ENCODE assay signal across 21 cellular contexts in the genomic region with DNA sequence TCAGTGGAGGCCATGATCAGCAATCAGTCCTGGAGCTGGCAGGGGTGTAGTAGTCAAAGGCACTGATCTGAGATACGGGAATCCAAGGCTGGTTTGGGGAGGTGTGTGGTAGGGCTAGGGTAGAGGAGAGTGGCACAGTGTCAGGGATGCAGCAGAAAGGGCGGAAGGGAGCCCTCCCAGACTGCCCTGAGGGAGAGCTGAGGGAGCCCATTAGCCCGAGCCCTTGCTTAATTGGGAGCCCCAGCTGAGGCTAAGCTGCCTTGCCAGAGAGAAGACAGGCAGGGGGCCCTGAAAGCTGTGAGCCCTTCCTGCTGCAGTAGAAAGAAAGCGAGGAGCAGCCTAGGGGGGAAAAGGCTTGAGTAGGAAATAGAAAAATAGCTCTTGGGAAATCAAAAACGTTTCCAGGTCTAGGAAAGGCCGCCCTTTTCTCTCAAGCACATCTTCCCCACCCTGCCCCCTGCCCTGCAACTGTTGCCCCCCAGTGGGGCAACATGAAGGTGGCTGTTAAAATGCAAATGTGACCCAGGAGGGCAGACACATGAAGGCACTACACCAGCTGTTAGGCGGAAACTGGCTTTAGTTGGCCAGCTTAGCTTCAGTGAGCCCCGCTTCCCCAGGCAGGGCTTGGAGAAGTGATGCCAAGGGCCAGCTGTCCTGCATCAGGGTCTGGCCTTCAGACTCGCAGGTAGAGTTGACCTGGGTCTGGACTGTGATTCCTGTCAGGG.
"Had no signal": no experiment of that assay in that cellular context is flagged by ENCODE, and none has a peak within 500 bp of the region (broad histone marks: within the 10 kb centered on the region; RNA-seq: fewer than 3 reads in every experiment).

No MANE protein-coding gene starts in this region.

- H3K27ac ChIP-seq: coronary artery, gastrocnemius medialis, heart left ventricle, pancreas, stomach had no signal

- H3K4me3 Mint-ChIP-seq: activated B cell treated with CpG ODN at 0.5 μM for 24 hours; activated CD4-positive, alpha-beta memory T cell treated with anti-CD3 and anti-CD28 coated beads, Interleukin-2, amount 10 ng/mL, durations not matched to agents 7 days and 5 days; activated CD8-positive, alpha-beta memory T cell treated with anti-CD3 and anti-CD28 coated beads, Interleukin-2, amount 10 ng/mL, durations not matched to agents 7 days and 5 days; activated naive CD8-positive, alpha-beta T cell treated with anti-CD3 and anti-CD28 coated beads, Interleukin-2, amount 50 U/mL, for 24 hours; activated T-helper 17 cell treated with anti-CD3 and anti-CD28 coated beads, Interleukin-2, amount 50 U/mL, for 72 hours; naive thymus-derived CD4-positive, alpha-beta T cell; type B pancreatic cell had no signal

- H3K27ac Mint-ChIP-seq: activated B cell treated with CpG ODN at 0.5 μM for 24 hours; activated CD4-positive, alpha-beta memory T cell treated with anti-CD3 and anti-CD28 coated beads, Interleukin-2, amount 10 ng/mL, durations not matched to agents 7 days and 5 days; activated CD8-positive, alpha-beta memory T cell treated with anti-CD3 and anti-CD28 coated beads, Interleukin-2, amount 10 ng/mL, durations not matched to agents 7 days and 5 days; activated naive CD8-positive, alpha-beta T cell treated with anti-CD3 and anti-CD28 coated beads, Interleukin-2, amount 50 U/mL, for 24 hours; activated T-helper 17 cell treated with anti-CD3 and anti-CD28 coated beads, Interleukin-2, amount 50 U/mL, for 72 hours; naive thymus-derived CD4-positive, alpha-beta T cell; type B pancreatic cell had no signal

- ATAC-seq: activated CD8-positive, alpha-beta memory T cell treated with anti-CD3 and anti-CD28 coated beads, Interleukin-2, amount 10 ng/mL, durations not matched to agents 7 days and 5 days; activated naive CD8-positive, alpha-beta T cell treated with anti-CD3 and anti-CD28 coated beads, Interleukin-2, amount 50 U/mL, for 24 hours; activated T-helper 17 cell treated with anti-CD3 and anti-CD28 coated beads, Interleukin-2, amount 50 U/mL, for 72 hours; gastrocnemius medialis; heart left ventricle; left cardiac atrium; naive thymus-derived CD4-positive, alpha-beta T cell; pancreas; sciatic nerve had no signal

- H3K4me1 Mint-ChIP-seq: activated B cell treated with CpG ODN at 0.5 μM for 24 hours; activated CD4-positive, alpha-beta memory T cell treated with anti-CD3 and anti-CD28 coated beads, Interleukin-2, amount 10 ng/mL, durations not matched to agents 7 days and 5 days; activated CD8-positive, alpha-beta memory T cell treated with anti-CD3 and anti-CD28 coated beads, Interleukin-2, amount 10 ng/mL, durations not matched to agents 7 days and 5 days; activated naive CD8-positive, alpha-beta T cell treated with anti-CD3 and anti-CD28 coated beads, Interleukin-2, amount 50 U/mL, for 24 hours; activated T-helper 17 cell treated with anti-CD3 and anti-CD28 coated beads, Interleukin-2, amount 50 U/mL, for 72 hours; naive thymus-derived CD4-positive, alpha-beta T cell had no signal

- H3K9me3 ChIP-seq: gastrocnemius medialis, heart left ventricle, pancreas, stomach had no signal

- H3K36me3 Mint-ChIP-seq: activated CD8-positive, alpha-beta memory T cell treated with anti-CD3 and anti-CD28 coated beads, Interleukin-2, amount 10 ng/mL, durations not matched to agents 7 days and 5 days; naive thymus-derived CD4-positive, alpha-beta T cell; type B pancreatic cell had no signal

- H3K36me3 ChIP-seq: gastrocnemius medialis, heart left ventricle, pancreas, stomach had no signal

- H3K27me3 Mint-ChIP-seq: activated CD8-positive, alpha-beta memory T cell treated with anti-CD3 and anti-CD28 coated beads, Interleukin-2, amount 10 ng/mL, durations not matched to agents 7 days and 5 days had no signal

- H3K4me3 ChIP-seq: coronary artery, gastrocnemius medialis, heart left ventricle, pancreas, smooth muscle cell, stomach had no signal

- H3K9me3 Mint-ChIP-seq: activated B cell treated with CpG ODN at 0.5 μM for 24 hours; activated CD4-positive, alpha-beta memory T cell treated with anti-CD3 and anti-CD28 coated beads, Interleukin-2, amount 10 ng/mL, durations not matched to agents 7 days and 5 days; activated naive CD8-positive, alpha-beta T cell treated with anti-CD3 and anti-CD28 coated beads, Interleukin-2, amount 50 U/mL, for 24 hours; activated T-helper 17 cell treated with anti-CD3 and anti-CD28 coated beads, Interleukin-2, amount 50 U/mL, for 72 hours; naive thymus-derived CD4-positive, alpha-beta T cell; type B pancreatic cell had no signal

- DNase-seq: activated B cell treated with CpG ODN at 0.5 μM for 24 hours; activated CD4-positive, alpha-beta memory T cell treated with anti-CD3 and anti-CD28 coated beads, Interleukin-2, amount 10 ng/mL, durations not matched to agents 7 days and 5 days; activated CD4-positive, alpha-beta T cell treated with anti-CD3 and anti-CD28 coated beads for 4 hours; activated CD8-positive, alpha-beta memory T cell treated with anti-CD3 and anti-CD28 coated beads, Interleukin-2, amount 10 ng/mL, durations not matched to agents 7 days and 5 days; activated naive CD4-positive, alpha-beta T cell treated with Interleukin-2 at 50 U/mL for 16 hours; activated naive CD8-positive, alpha-beta T cell treated with anti-CD3 and anti-CD28 coated beads, Interleukin-2, amount 50 U/mL, for 24 hours; activated T-cell treated with anti-CD3 and anti-CD28 coated beads, Interleukin-2, amount 50 U/mL, for 1 hour; aorta; gastrocnemius medialis; heart left ventricle; left cardiac atrium; mesenchymal stem cell; naive thymus-derived CD4-positive, alpha-beta T cell; pancreas; stimulated activated CD4-positive, alpha-beta T cell treated with anti-CD3 and anti-CD28 coated beads, Interleukin-4, amount 100 ng/mL, for 1 hour; stomach had no signal

- H3K27me3 ChIP-seq: gastrocnemius medialis, pancreas had no signal

- H3K4me1 ChIP-seq: gastrocnemius medialis, heart left ventricle, pancreas, stomach had no signal
